ENCODE assay signal across 18 cellular contexts in genomic region chr2:207255565-207255964, GRCh38.
DNase-seq lines count a peak whose midpoint lies in the region; ATAC-seq, FAIRE-seq and TF ChIP-seq lines count a peak whose summit lies in the region.
"Had no signal": no experiment of that assay in that cellular context is flagged by ENCODE, and none has a peak within 500 bp of the region (broad histone marks: within the 10 kb centered on the region; RNA-seq: fewer than 3 reads in every experiment).

No MANE protein-coding gene starts in this region.

- peak overlapping the region in 8 of 11 experiments; percentile 40 to 92 (median 70); a peak in 13 of 22 replicates for H3K4me2 ChIP-seq in BLaER1 treated with 17β-estradiol and CSF1 and Interleukin-3, amounts not matched to agents 10 nM and 100 nM

- no peak overlapping the region for H3K4me3 Mint-ChIP-seq in osteocyte (ENCODE audit: unreplicated experiment)
- H3K4me3 Mint-ChIP-seq: activated CD8-positive, alpha-beta memory T cell treated with anti-CD3 and anti-CD28 coated beads, Interleukin-2, amount 10 ng/mL, durations not matched to agents 7 days and 5 days; activated naive CD4-positive, alpha-beta T cell treated with anti-CD3 and anti-CD28 coated beads, Interleukin-2, amount 10 ng/mL, durations not matched to agents 7 days and 5 days; central memory CD8-positive, alpha-beta T cell had no signal

- no peak for DNase-seq in SJSA1 (ENCODE audit: low read depth in 1 of 2, low spot score in 2 of 2)
- peak; percentile 59 to 84 for DNase-seq in erythroblast (lab: John Stamatoyannopoulos, UW)
- no peak for DNase-seq in osteocyte (ENCODE audit: extremely low spot score, unreplicated experiment)
- no peak for DNase-seq in stimulated activated CD4-positive, alpha-beta T cell treated with anti-CD3 and anti-CD28 coated beads, Interleukin-1b, Interleukin-23, amount 100 ng/mL, for 48 hours
- DNase-seq in GM19239 (ENCODE audit: insufficient read length, low spot score): no peak
- DNase-seq: activated CD8-positive, alpha-beta memory T cell treated with anti-CD3 and anti-CD28 coated beads, Interleukin-2, amount 10 ng/mL, durations not matched to agents 7 days and 5 days; activated naive CD4-positive, alpha-beta T cell treated with anti-CD3 and anti-CD28 coated beads, Interleukin-2, amount 10 ng/mL, durations not matched to agents 7 days and 5 days; GOT3; NCI-H2029; NCI-H774; pancreas; SHP77 treated with DMSO at 0.1 percent for 48 hours had no signal

- no peaks in the 10 kb centered on the region for H3K36me3 ChIP-seq in BLaER1 treated with 17β-estradiol and CSF1 and Interleukin-3, amounts not matched to agents 10 nM and 100 nM
- H3K36me3 ChIP-seq in SJSA1: no peaks in the 10 kb centered on the region
- H3K36me3 ChIP-seq: pancreas, vagina had no signal

- no peaks in the 10 kb centered on the region for H3K27me3 Mint-ChIP-seq in osteocyte (ENCODE audit: unreplicated experiment)

- peak overlapping the region; percentile 86 for H3K27ac Mint-ChIP-seq in osteocyte (ENCODE audit: unreplicated experiment)
- H3K27ac Mint-ChIP-seq: activated CD8-positive, alpha-beta memory T cell treated with anti-CD3 and anti-CD28 coated beads, Interleukin-2, amount 10 ng/mL, durations not matched to agents 7 days and 5 days; activated naive CD4-positive, alpha-beta T cell treated with anti-CD3 and anti-CD28 coated beads, Interleukin-2, amount 10 ng/mL, durations not matched to agents 7 days and 5 days had no signal

- peak; percentile 50 for TF ChIP-seq POLR2A in erythroblast (IDR thresholded peaks at IDR 0.05; ENCODE audit: low read length)

- peaks cover 0 to 2% (median 0%) of the 10 kb centered on the region in 11 experiments; a peak in 2 of 22 replicates for H3K27me3 ChIP-seq in BLaER1 treated with 17β-estradiol and CSF1 and Interleukin-3, amounts not matched to agents 10 nM and 100 nM
- H3K27me3 ChIP-seq in SJSA1 (replicated peaks): no peaks in the 10 kb centered on the region
- H3K27me3 ChIP-seq: pancreas, vagina had no signal

- H3K4me1 ChIP-seq in BLaER1 treated with 17β-estradiol and CSF1 and Interleukin-3, amounts not matched to agents 10 nM and 100 nM: peaks cover 8 to 90% (median 44%) of the 10 kb centered on the region in 10 experiments; a peak in 18 of 20 replicates
- H3K4me1 ChIP-seq in SJSA1 (replicated peaks): peaks cover 96% of the 10 kb centered on the region
- H3K4me1 ChIP-seq: pancreas had no signal

- TF ChIP-seq CTCF in osteocyte (IDR thresholded peaks at IDR 0.05): no peak

- H3K9me3 Mint-ChIP-seq in osteocyte (ENCODE audit: unreplicated experiment): no peaks in the 10 kb centered on the region
- H3K9me3 Mint-ChIP-seq: activated naive CD4-positive, alpha-beta T cell treated with anti-CD3 and anti-CD28 coated beads, Interleukin-2, amount 10 ng/mL, durations not matched to agents 7 days and 5 days; central memory CD8-positive, alpha-beta T cell had no signal

- peaks cover 87% of the 10 kb centered on the region for H3K4me1 Mint-ChIP-seq in osteocyte (ENCODE audit: unreplicated experiment)
- H3K4me1 Mint-ChIP-seq: central memory CD8-positive, alpha-beta T cell had no signal

- H3K9ac ChIP-seq in BLaER1 treated with 17β-estradiol and CSF1 and Interleukin-3, amounts not matched to agents 10 nM and 100 nM: peak overlapping the region in 3 of 11 experiments; percentile 49 to 68 (median 64); a peak in 6 of 22 replicates

- no peaks in the 10 kb centered on the region for H3K36me3 Mint-ChIP-seq in osteocyte (ENCODE audit: unreplicated experiment)
- H3K36me3 Mint-ChIP-seq: activated CD8-positive, alpha-beta memory T cell treated with anti-CD3 and anti-CD28 coated beads, Interleukin-2, amount 10 ng/mL, durations not matched to agents 7 days and 5 days; activated naive CD4-positive, alpha-beta T cell treated with anti-CD3 and anti-CD28 coated beads, Interleukin-2, amount 10 ng/mL, durations not matched to agents 7 days and 5 days had no signal

- H3K4me3 ChIP-seq in BLaER1 treated with 17β-estradiol and CSF1 and Interleukin-3, amounts not matched to agents 10 nM and 100 nM: no peak overlapping the region
- no peak overlapping the region for H3K4me3 ChIP-seq in SJSA1
- H3K4me3 ChIP-seq: pancreas, vagina had no signal

- H4K20me1 ChIP-seq in BLaER1 treated with 17β-estradiol and CSF1 and Interleukin-3, amounts not matched to agents 10 nM and 100 nM: no peaks in the 10 kb centered on the region

- no peak for FAIRE-seq in GM19239 (lab: Jason Lieb, UNC)
- FAIRE-seq: pancreas had no signal

- peak overlapping the region in 5 of 11 experiments; percentile 31 to 84 (median 67); a peak in 8 of 22 replicates for H3K27ac ChIP-seq in BLaER1 treated with 17β-estradiol and CSF1 and Interleukin-3, amounts not matched to agents 10 nM and 100 nM
- H3K27ac ChIP-seq in SJSA1: peak overlapping the region; percentile 93
- H3K27ac ChIP-seq: pancreas, vagina had no signal

- ATAC-seq in GM21825 (IDR thresholded peaks at IDR 0.05; ENCODE audit: unreplicated experiment) (no peak), GM21723 (IDR thresholded peaks at IDR 0.05; ENCODE audit: unreplicated experiment) (no peak)
- ATAC-seq: activated CD8-positive, alpha-beta memory T cell treated with anti-CD3 and anti-CD28 coated beads, Interleukin-2, amount 10 ng/mL, durations not matched to agents 7 days and 5 days; esophagus mucosa had no signal

- H3K9me3 ChIP-seq in BLaER1 treated with 17β-estradiol and CSF1 and Interleukin-3, amounts not matched to agents 10 nM and 100 nM (replicated peaks in 1 of 11): no peaks in the 10 kb centered on the region
- no peaks in the 10 kb centered on the region for H3K9me3 ChIP-seq in SJSA1 (replicated peaks)
- H3K9me3 ChIP-seq: pancreas, vagina had no signal

Comparison
In these comparisons a context has a peak if more than half of its experiments do, and no peak if none do; other contexts are left out.
1. DNase-seq: peak in erythroblast (2 of 2); none in SJSA1 (0 of 2), osteocyte (single experiment), stimulated activated CD4-positive, alpha-beta T cell treated with anti-CD3 and anti-CD28 coated beads, Interleukin-1b, Interleukin-23, amount 100 ng/mL, for 48 hours (single experiment) and GM19239 (single experiment).